1 cellular context compared by ENCODE assay signal in the genomic region with DNA sequence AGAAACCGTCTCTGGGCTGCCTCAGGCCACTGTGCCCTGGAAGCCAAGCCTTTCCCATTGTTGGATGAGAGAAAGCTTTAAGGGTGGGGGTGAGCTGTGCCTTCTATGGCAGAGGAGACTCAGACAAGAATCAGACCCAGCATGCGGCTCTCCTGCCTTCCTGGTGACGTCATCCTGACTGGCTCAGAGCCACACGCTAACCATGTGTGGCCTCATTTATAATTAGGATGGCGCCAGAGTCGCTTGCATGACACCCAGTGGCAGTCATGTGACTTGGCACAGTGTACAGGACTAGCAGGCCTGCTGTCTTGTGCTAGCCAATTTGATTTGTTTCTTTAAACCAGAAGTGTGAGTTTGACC.
TF ChIP-seq lines count a peak whose summit lies in the region.

No MANE protein-coding gene starts in this region.

TF ChIP-seq in K562, 482 proteins besides CTCF, POLR2A, EP300 and RAD21 (continued from another document and continues in another):
- TF ChIP-seq EP400 (IDR thresholded peaks at IDR 0.05) (no peak), JUN (IDR thresholded peaks at IDR 0.05; ENCODE audit: borderline replicate concordance, low read depth, low read length) (peak; percentile 67), JUN (CRISPR knock-in tag; IDR thresholded peaks at IDR 0.05; ENCODE audit: borderline replicate concordance) (no peak), KLF6 (CRISPR knock-in tag; IDR thresholded peaks at IDR 0.05; ENCODE audit: borderline replicate concordance) (no peak), FIP1L1 (IDR thresholded peaks at IDR 0.05; ENCODE audit: low read depth, low read length, poor library complexity, severe bottlenecking) (no peak), ZBTB17 (CRISPR knock-in tag; IDR thresholded peaks at IDR 0.05) (no peak), NCOA6 (IDR thresholded peaks at IDR 0.05) (no peak), SP1 (CRISPR knock-in tag; IDR thresholded peaks at IDR 0.05) (no peak), ZKSCAN8 (CRISPR knock-in tag; IDR thresholded peaks at IDR 0.05) (no peak), MEF2A (IDR thresholded peaks at IDR 0.05; ENCODE audit: control insufficient read depth, low read depth, low read length) (no peak), MAFK (IDR thresholded peaks at IDR 0.05; ENCODE audit: low read length) (no peak), ZNF184 (CRISPR knock-in tag; IDR thresholded peaks at IDR 0.05) (no peak), CREM (IDR thresholded peaks at IDR 0.05; ENCODE audit: low read depth) (peak; percentile 85), ETV5 (CRISPR knock-in tag; IDR thresholded peaks at IDR 0.05; ENCODE audit: low read depth) (no peak), HNRNPLL (IDR thresholded peaks at IDR 0.05; ENCODE audit: low read depth, low read length, poor library complexity, severe bottlenecking) (no peak), FUS (optimal IDR thresholded peaks at IDR 0.05; ENCODE audit: low read depth, low read length) (no peak), TFAM (CRISPR knock-in tag; conservative IDR thresholded peaks at IDR 0.05) (no peak), KLF16 (IDR thresholded peaks at IDR 0.05) (no peak), CREB1 (IDR thresholded peaks at IDR 0.05) (peak; percentile 70), CREB1 (CRISPR knock-in tag; IDR thresholded peaks at IDR 0.05) (0 out of 2 replicates have a peak, but pooled peaks have one; percentile 39), JUND (IDR thresholded peaks at IDR 0.05; ENCODE audit: borderline replicate concordance, low read depth, low read length) (peak; percentile 86), JUND (tag; IDR thresholded peaks at IDR 0.05; ENCODE audit: borderline replicate concordance, low read depth, low read length) (peak; percentile 82; the same call in 2 of the 3 replicates), CBFB (CRISPR knock-in tag; IDR thresholded peaks at IDR 0.05) (no peak), U2AF2 (optimal IDR thresholded peaks at IDR 0.05; ENCODE audit: low read depth, low read length) (no peak), ZNF239 (CRISPR knock-in tag; IDR thresholded peaks at IDR 0.05) (no peak), ZNF347 (CRISPR knock-in tag; IDR thresholded peaks at IDR 0.05; ENCODE audit: low read depth) (no peak), ZNF146 (CRISPR knock-in tag; IDR thresholded peaks at IDR 0.05; ENCODE audit: unreplicated experiment) (no peak), ZNF75A (CRISPR knock-in tag; IDR thresholded peaks at IDR 0.05) (no peak), KDM2B (CRISPR knock-in tag; IDR thresholded peaks at IDR 0.05) (no peak), HMG20A (CRISPR knock-in tag; conservative IDR thresholded peaks at IDR 0.05) (no peak), C11orf30 (IDR thresholded peaks at IDR 0.05; ENCODE audit: low read depth) (no peak), RHOXF2B (CRISPR knock-in tag; conservative IDR thresholded peaks at IDR 0.05) (no peak), ELF4 (CRISPR knock-in tag; IDR thresholded peaks at IDR 0.05) (no peak), MTF1 (CRISPR knock-in tag; IDR thresholded peaks at IDR 0.05; ENCODE audit: borderline replicate concordance) (no peak), STAT5A (IDR thresholded peaks at IDR 0.05; ENCODE audit: borderline replicate concordance, low read length) (no peak), DDX20 (tag; IDR thresholded peaks at IDR 0.05; ENCODE audit: low read depth) (no peak)
- TF ChIP-seq, protein P1, sequence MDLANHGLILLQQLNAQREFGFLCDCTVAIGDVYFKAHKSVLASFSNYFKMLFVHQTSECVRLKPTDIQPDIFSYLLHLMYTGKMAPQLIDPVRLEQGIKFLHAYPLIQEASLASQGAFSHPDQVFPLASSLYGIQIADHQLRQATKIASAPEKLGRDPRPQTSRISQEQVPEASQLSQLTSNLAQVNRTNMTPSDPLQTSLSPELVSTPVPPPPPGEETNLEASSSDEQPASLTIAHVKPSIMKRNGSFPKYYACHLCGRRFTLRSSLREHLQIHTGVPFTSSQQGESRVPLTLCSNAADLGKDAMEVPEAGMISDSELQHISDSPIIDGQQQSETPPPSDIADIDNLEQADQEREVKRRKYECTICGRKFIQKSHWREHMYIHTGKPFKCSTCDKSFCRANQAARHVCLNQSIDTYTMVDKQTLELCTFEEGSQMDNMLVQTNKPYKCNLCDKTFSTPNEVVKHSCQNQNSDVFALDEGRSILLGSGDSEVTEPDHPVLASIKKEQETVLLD (IDR thresholded peaks at IDR 0.05): no peak
- TF ChIP-seq, protein P2, sequence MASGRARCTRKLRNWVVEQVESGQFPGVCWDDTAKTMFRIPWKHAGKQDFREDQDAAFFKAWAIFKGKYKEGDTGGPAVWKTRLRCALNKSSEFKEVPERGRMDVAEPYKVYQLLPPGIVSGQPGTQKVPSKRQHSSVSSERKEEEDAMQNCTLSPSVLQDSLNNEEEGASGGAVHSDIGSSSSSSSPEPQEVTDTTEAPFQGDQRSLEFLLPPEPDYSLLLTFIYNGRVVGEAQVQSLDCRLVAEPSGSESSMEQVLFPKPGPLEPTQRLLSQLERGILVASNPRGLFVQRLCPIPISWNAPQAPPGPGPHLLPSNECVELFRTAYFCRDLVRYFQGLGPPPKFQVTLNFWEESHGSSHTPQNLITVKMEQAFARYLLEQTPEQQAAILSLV (tag; IDR thresholded peaks at IDR 0.05): no peak
- TF ChIP-seq, protein P3, sequence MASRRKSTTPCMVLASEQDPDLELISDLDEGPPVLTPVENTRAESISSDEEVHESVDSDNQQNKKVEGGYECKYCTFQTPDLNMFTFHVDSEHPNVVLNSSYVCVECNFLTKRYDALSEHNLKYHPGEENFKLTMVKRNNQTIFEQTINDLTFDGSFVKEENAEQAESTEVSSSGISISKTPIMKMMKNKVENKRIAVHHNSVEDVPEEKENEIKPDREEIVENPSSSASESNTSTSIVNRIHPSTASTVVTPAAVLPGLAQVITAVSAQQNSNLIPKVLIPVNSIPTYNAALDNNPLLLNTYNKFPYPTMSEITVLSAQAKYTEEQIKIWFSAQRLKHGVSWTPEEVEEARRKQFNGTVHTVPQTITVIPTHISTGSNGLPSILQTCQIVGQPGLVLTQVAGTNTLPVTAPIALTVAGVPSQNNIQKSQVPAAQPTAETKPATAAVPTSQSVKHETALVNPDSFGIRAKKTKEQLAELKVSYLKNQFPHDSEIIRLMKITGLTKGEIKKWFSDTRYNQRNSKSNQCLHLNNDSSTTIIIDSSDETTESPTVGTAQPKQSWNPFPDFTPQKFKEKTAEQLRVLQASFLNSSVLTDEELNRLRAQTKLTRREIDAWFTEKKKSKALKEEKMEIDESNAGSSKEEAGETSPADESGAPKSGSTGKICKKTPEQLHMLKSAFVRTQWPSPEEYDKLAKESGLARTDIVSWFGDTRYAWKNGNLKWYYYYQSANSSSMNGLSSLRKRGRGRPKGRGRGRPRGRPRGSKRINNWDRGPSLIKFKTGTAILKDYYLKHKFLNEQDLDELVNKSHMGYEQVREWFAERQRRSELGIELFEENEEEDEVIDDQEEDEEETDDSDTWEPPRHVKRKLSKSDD (conservative IDR thresholded peaks at IDR 0.05; ENCODE audit: low read length): no peak
- TF ChIP-seq, protein P4, sequence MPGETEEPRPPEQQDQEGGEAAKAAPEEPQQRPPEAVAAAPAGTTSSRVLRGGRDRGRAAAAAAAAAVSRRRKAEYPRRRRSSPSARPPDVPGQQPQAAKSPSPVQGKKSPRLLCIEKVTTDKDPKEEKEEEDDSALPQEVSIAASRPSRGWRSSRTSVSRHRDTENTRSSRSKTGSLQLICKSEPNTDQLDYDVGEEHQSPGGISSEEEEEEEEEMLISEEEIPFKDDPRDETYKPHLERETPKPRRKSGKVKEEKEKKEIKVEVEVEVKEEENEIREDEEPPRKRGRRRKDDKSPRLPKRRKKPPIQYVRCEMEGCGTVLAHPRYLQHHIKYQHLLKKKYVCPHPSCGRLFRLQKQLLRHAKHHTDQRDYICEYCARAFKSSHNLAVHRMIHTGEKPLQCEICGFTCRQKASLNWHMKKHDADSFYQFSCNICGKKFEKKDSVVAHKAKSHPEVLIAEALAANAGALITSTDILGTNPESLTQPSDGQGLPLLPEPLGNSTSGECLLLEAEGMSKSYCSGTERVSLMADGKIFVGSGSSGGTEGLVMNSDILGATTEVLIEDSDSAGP (CRISPR knock-in tag; IDR thresholded peaks at IDR 0.05): no peak
- TF ChIP-seq, protein P5, sequence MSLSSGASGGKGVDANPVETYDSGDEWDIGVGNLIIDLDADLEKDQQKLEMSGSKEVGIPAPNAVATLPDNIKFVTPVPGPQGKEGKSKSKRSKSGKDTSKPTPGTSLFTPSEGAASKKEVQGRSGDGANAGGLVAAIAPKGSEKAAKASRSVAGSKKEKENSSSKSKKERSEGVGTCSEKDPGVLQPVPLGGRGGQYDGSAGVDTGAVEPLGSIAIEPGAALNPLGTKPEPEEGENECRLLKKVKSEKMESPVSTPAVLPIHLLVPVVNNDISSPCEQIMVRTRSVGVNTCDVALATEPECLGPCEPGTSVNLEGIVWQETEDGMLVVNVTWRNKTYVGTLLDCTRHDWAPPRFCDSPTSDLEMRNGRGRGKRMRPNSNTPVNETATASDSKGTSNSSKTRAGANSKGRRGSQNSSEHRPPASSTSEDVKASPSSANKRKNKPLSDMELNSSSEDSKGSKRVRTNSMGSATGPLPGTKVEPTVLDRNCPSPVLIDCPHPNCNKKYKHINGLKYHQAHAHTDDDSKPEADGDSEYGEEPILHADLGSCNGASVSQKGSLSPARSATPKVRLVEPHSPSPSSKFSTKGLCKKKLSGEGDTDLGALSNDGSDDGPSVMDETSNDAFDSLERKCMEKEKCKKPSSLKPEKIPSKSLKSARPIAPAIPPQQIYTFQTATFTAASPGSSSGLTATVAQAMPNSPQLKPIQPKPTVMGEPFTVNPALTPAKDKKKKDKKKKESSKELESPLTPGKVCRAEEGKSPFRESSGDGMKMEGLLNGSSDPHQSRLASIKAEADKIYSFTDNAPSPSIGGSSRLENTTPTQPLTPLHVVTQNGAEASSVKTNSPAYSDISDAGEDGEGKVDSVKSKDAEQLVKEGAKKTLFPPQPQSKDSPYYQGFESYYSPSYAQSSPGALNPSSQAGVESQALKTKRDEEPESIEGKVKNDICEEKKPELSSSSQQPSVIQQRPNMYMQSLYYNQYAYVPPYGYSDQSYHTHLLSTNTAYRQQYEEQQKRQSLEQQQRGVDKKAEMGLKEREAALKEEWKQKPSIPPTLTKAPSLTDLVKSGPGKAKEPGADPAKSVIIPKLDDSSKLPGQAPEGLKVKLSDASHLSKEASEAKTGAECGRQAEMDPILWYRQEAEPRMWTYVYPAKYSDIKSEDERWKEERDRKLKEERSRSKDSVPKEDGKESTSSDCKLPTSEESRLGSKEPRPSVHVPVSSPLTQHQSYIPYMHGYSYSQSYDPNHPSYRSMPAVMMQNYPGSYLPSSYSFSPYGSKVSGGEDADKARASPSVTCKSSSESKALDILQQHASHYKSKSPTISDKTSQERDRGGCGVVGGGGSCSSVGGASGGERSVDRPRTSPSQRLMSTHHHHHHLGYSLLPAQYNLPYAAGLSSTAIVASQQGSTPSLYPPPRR (CRISPR knock-in tag; IDR thresholded peaks at IDR 0.05; ENCODE audit: borderline replicate concordance): no peak
- TF ChIP-seq, protein P6, sequence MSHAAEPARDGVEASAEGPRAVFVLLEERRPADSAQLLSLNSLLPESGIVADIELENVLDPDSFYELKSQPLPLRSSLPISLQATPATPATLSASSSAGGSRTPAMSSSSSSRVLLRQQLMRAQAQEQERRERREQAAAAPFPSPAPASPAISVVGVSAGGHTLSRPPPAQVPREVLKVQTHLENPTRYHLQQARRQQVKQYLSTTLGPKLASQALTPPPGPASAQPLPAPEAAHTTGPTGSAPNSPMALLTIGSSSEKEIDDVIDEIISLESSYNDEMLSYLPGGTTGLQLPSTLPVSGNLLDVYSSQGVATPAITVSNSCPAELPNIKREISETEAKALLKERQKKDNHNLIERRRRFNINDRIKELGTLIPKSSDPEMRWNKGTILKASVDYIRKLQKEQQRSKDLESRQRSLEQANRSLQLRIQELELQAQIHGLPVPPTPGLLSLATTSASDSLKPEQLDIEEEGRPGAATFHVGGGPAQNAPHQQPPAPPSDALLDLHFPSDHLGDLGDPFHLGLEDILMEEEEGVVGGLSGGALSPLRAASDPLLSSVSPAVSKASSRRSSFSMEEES (CRISPR knock-in tag; IDR thresholded peaks at IDR 0.05): peak; percentile 78
- TF ChIP-seq, protein P7, sequence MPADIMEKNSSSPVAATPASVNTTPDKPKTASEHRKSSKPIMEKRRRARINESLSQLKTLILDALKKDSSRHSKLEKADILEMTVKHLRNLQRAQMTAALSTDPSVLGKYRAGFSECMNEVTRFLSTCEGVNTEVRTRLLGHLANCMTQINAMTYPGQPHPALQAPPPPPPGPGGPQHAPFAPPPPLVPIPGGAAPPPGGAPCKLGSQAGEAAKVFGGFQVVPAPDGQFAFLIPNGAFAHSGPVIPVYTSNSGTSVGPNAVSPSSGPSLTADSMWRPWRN (IDR thresholded peaks at IDR 0.05; ENCODE audit: low read depth): no peak
- TF ChIP-seq, protein P8, sequence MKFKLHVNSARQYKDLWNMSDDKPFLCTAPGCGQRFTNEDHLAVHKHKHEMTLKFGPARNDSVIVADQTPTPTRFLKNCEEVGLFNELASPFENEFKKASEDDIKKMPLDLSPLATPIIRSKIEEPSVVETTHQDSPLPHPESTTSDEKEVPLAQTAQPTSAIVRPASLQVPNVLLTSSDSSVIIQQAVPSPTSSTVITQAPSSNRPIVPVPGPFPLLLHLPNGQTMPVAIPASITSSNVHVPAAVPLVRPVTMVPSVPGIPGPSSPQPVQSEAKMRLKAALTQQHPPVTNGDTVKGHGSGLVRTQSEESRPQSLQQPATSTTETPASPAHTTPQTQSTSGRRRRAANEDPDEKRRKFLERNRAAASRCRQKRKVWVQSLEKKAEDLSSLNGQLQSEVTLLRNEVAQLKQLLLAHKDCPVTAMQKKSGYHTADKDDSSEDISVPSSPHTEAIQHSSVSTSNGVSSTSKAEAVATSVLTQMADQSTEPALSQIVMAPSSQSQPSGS (CRISPR knock-in tag; IDR thresholded peaks at IDR 0.05): no peak
- TF ChIP-seq, protein P9, sequence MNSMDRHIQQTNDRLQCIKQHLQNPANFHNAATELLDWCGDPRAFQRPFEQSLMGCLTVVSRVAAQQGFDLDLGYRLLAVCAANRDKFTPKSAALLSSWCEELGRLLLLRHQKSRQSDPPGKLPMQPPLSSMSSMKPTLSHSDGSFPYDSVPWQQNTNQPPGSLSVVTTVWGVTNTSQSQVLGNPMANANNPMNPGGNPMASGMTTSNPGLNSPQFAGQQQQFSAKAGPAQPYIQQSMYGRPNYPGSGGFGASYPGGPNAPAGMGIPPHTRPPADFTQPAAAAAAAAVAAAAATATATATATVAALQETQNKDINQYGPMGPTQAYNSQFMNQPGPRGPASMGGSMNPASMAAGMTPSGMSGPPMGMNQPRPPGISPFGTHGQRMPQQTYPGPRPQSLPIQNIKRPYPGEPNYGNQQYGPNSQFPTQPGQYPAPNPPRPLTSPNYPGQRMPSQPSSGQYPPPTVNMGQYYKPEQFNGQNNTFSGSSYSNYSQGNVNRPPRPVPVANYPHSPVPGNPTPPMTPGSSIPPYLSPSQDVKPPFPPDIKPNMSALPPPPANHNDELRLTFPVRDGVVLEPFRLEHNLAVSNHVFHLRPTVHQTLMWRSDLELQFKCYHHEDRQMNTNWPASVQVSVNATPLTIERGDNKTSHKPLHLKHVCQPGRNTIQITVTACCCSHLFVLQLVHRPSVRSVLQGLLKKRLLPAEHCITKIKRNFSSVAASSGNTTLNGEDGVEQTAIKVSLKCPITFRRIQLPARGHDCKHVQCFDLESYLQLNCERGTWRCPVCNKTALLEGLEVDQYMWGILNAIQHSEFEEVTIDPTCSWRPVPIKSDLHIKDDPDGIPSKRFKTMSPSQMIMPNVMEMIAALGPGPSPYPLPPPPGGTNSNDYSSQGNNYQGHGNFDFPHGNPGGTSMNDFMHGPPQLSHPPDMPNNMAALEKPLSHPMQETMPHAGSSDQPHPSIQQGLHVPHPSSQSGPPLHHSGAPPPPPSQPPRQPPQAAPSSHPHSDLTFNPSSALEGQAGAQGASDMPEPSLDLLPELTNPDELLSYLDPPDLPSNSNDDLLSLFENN (IDR thresholded peaks at IDR 0.05; ENCODE audit: low read depth in 2 of 2, low read length in 2 of 2): no peak
